In the genomic region with DNA sequence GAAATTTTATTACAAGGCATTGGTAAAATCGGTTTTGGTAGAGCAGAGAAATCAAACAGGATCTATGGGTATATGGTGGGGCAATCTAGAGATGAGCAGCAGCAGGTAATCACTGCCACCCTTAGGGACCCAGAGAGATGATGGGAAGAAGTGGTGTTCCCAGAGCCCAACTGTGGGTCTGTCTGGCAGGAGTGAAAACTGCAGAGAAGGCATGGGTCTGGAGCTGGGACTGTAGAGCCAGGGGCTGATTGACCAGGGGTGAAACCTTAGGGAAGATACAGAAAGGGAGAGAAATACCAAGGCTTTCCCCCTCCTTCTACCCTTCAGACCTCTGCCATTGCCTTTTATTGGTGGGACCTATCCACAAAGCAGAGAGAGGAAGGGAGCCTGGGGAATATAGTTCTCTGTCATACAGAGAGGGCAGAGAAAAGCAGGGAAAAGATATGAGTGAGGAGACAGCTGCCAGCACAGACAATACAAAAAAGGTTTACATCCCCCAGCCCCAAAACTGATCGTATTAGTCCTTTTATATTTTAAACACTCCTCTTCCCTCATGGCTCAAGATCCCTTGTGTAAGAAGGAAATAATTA, we compare ENCODE assay signal across 1 cellular context.
TF ChIP-seq lines count a peak whose summit lies in the region.

No MANE protein-coding gene starts in this region.

TF ChIP-seq in SK-N-SH, 30 proteins besides CTCF, POLR2A, EP300 and RAD21 (continued from another document):
- TF ChIP-seq, protein P1, sequence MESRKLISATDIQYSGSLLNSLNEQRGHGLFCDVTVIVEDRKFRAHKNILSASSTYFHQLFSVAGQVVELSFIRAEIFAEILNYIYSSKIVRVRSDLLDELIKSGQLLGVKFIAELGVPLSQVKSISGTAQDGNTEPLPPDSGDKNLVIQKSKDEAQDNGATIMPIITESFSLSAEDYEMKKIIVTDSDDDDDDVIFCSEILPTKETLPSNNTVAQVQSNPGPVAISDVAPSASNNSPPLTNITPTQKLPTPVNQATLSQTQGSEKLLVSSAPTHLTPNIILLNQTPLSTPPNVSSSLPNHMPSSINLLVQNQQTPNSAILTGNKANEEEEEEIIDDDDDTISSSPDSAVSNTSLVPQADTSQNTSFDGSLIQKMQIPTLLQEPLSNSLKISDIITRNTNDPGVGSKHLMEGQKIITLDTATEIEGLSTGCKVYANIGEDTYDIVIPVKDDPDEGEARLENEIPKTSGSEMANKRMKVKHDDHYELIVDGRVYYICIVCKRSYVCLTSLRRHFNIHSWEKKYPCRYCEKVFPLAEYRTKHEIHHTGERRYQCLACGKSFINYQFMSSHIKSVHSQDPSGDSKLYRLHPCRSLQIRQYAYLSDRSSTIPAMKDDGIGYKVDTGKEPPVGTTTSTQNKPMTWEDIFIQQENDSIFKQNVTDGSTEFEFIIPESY (IDR thresholded peaks at IDR 0.05; ENCODE audit: borderline replicate concordance, low read depth) = no peak
